Comparison of ENCODE assay signal across 13 cellular contexts in the genomic region with DNA sequence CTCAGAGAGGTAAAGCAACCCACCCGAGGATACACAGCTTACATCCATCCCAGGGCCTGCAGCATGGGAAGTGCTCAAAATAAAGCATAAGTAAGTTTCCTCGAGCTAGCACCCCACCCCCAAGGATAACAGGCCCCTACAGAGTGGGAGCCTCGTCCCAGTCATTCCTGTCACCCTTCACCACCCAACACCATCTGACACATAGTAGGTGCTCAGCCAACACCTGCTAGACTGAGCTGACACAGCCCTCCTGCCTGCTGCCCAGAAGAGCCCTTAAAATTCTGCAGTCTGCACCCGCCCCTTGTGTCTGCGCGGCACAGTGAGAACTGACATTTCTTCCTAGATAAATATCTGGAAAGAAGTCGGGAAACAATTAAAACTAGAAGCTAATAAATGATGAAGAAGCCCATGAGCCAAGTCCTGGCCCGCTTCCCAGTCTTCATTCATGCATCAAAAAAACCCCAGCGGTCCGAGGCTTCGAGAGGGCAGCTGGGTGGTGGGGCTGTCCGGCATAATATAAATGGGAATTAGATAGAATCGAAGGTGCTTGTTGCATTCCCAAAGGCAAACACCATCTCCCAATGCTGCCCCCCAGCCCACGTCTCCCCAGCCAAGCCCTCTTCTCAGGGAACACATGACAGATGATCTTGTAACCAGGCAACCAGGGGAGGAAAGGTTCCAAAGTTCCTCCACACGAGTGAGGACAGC.
DNase-seq lines count a peak whose midpoint lies in the region; ATAC-seq and TF ChIP-seq lines count a peak whose summit lies in the region.
"Had no signal": no experiment of that assay in that cellular context is flagged by ENCODE, and none has a peak within 500 bp of the region (broad histone marks: within the 10 kb centered on the region; RNA-seq: fewer than 3 reads in every experiment).

No MANE protein-coding gene starts in this region.

- H3K9me3 ChIP-seq in GM23248 (ENCODE audit: low read depth): no peaks in the 10 kb centered on the region

- no peak overlapping the region for H3K27ac ChIP-seq in GM23248
- H3K27ac ChIP-seq: KMS-11 had no signal

- H2AFZ ChIP-seq in GM23248: no peak overlapping the region

- H3K4me2 ChIP-seq in GM23248 (ENCODE audit: unreplicated experiment): no peak overlapping the region
- H3K4me2 ChIP-seq: KMS-11 had no signal

- H3K4me1 Mint-ChIP-seq in activated T-helper 1 cell treated with anti-CD3 and anti-CD28 coated beads, Interleukin-12 subunit alpha, Interleukin-12 subunit beta, Interleukin-2, Interleukin-4 antibody, amounts not matched to agents 30 ng/mL and 10 ng/mL and 1 ng/mL, durations not matched to agents 14 hours and 24 hours and 36 hours (ENCODE audit: low read depth): peaks cover 91% of the 10 kb centered on the region

- intact Hi-C loops in activated T-helper 1 cell treated with anti-CD3 and anti-CD28 coated beads, Interleukin-12 subunit alpha, Interleukin-12 subunit beta, Interleukin-2, Interleukin-4 antibody, amounts not matched to agents 30 ng/mL and 10 ng/mL and 1 ng/mL, durations not matched to agents 14 hours and 24 hours and 36 hours (cut with micrococcal nuclease): no loop called here
- intact Hi-C loops in left colon (cut with DNase I, micrococcal nuclease): no loop called here

- H4K20me1 ChIP-seq in GM23248 (ENCODE audit: insufficient read depth): no peaks in the 10 kb centered on the region

- ATAC-seq in left colon: no peak

- no peaks in the 10 kb centered on the region for H3K9me3 Mint-ChIP-seq in activated T-helper 1 cell treated with anti-CD3 and anti-CD28 coated beads, Interleukin-12 subunit alpha, Interleukin-12 subunit beta, Interleukin-2, Interleukin-4 antibody, amounts not matched to agents 30 ng/mL and 10 ng/mL and 1 ng/mL, durations not matched to agents 14 hours and 24 hours and 36 hours

- no peak overlapping the region for H3K9ac ChIP-seq in GM23248
- H3K9ac ChIP-seq: KMS-11 had no signal

- H3K4me3 ChIP-seq in GM23248 (no peak overlapping the region), kidney epithelial cell (ENCODE audit: low read depth, low read length) (no peak overlapping the region)

- TF ChIP-seq CTCF in kidney epithelial cell (IDR thresholded peaks at IDR 0.05; ENCODE audit: insufficient read depth, low read length, poor library complexity, severe bottlenecking) (no peak), GM10266 (IDR thresholded peaks at IDR 0.05; ENCODE audit: control insufficient read depth, insufficient read depth, low read depth, missing control alignments) (no peak)

- 10 to 13% methylated on average over 15 of the region's 15 CpGs for WGBS in GM23248 (ENCODE audit: low coverage in 1 of 2, low lambda C conversion rate in 2 of 2, missing lambda C conversion rate in 2 of 2), 2 experiments

- H3K36me3 ChIP-seq in GM23248 (ENCODE audit: low read depth) (no peaks in the 10 kb centered on the region), kidney epithelial cell (ENCODE audit: control insufficient read depth, insufficient read depth, low read length) (no peaks in the 10 kb centered on the region)

- no peak overlapping the region for H3K4me3 Mint-ChIP-seq in activated T-helper 1 cell treated with anti-CD3 and anti-CD28 coated beads, Interleukin-12 subunit alpha, Interleukin-12 subunit beta, Interleukin-2, Interleukin-4 antibody, amounts not matched to agents 30 ng/mL and 10 ng/mL and 1 ng/mL, durations not matched to agents 14 hours and 24 hours and 36 hours

- no peaks in the 10 kb centered on the region for H3K79me2 ChIP-seq in GM23248 (ENCODE audit: insufficient read depth)

- no peaks in the 10 kb centered on the region for H3F3A ChIP-seq in GM23248 (ENCODE audit: insufficient read depth)

- no peaks in the 10 kb centered on the region for H3K27me3 Mint-ChIP-seq in activated T-helper 1 cell treated with anti-CD3 and anti-CD28 coated beads, Interleukin-12 subunit alpha, Interleukin-12 subunit beta, Interleukin-2, Interleukin-4 antibody, amounts not matched to agents 30 ng/mL and 10 ng/mL and 1 ng/mL, durations not matched to agents 14 hours and 24 hours and 36 hours (ENCODE audit: insufficient read depth)

- peaks cover 28% of the 10 kb centered on the region for H3K36me3 Mint-ChIP-seq in activated T-helper 1 cell treated with anti-CD3 and anti-CD28 coated beads, Interleukin-12 subunit alpha, Interleukin-12 subunit beta, Interleukin-2, Interleukin-4 antibody, amounts not matched to agents 30 ng/mL and 10 ng/mL and 1 ng/mL, durations not matched to agents 14 hours and 24 hours and 36 hours (ENCODE audit: low read depth)

- DNase-seq in NCI-H1417 (lab: John Stamatoyannopoulos, UW) (peak in 2 of 3 experiments; percentile 16 to 27), NCI-H1417 treated with DMSO at 0.1 percent for 48 hours (lab: John Stamatoyannopoulos, UW) (no peak), GM23248 (peak; percentile 10), kidney epithelial cell (ENCODE audit: low read depth) (peak; percentile 39), GM10266 (ENCODE audit: extremely low spot score) (no peak), left colon (no peak), NCI-H2081 treated with DMSO at 0.1 percent for 48 hours (lab: John Stamatoyannopoulos, UW) (no peak)
- no peak for DNase-seq in activated T-helper 1 cell treated with anti-CD3 and anti-CD28 coated beads, Interleukin-12 subunit alpha, Interleukin-12 subunit beta, Interleukin-2, Interleukin-4 antibody, amounts not matched to agents 30 ng/mL and 10 ng/mL and 1 ng/mL, durations not matched to agents 14 hours and 24 hours and 36 hours (ENCODE audit: low spot score)
- DNase-seq: activated CD4-positive, alpha-beta T cell treated with anti-CD3 and anti-CD28 coated beads, Interleukin-2, amount 50 U/mL, for 48 hours; DND-41; erythroblast; midbrain had no signal

- H3K4me1 ChIP-seq in GM23248 (ENCODE audit: insufficient read depth): no peaks in the 10 kb centered on the region; the same call in 1 of the 2 replicates

- in situ Hi-C loops in GM23248 (cut with MboI): no loop called here

- H3K27me3 ChIP-seq in GM23248 (replicated peaks; ENCODE audit: insufficient read depth) (0 out of 2 replicates have a peak, but pooled peaks cover 5% of the 10 kb centered on the region), kidney epithelial cell (ENCODE audit: control insufficient read depth, insufficient read depth, low read length) (peaks cover 5% of the 10 kb centered on the region)

- H3K9me2 ChIP-seq in GM23248 (ENCODE audit: insufficient read depth): no peaks in the 10 kb centered on the region

- H3K27ac Mint-ChIP-seq in activated T-helper 1 cell treated with anti-CD3 and anti-CD28 coated beads, Interleukin-12 subunit alpha, Interleukin-12 subunit beta, Interleukin-2, Interleukin-4 antibody, amounts not matched to agents 30 ng/mL and 10 ng/mL and 1 ng/mL, durations not matched to agents 14 hours and 24 hours and 36 hours: peak overlapping the region; percentile 80

Comparison
In these comparisons a context has a peak if more than half of its experiments do, and no peak if none do; other contexts are left out.
1. DNase-seq: peak in NCI-H1417 (2 of 3), GM23248 (single experiment) and kidney epithelial cell (single experiment); none in NCI-H1417 treated with DMSO at 0.1 percent for 48 hours (single experiment), activated T-helper 1 cell treated with anti-CD3 and anti-CD28 coated beads, Interleukin-12 subunit alpha, Interleukin-12 subunit beta, Interleukin-2, Interleukin-4 antibody, amounts not matched to agents 30 ng/mL and 10 ng/mL and 1 ng/mL, durations not matched to agents 14 hours and 24 hours and 36 hours (single experiment), GM10266 (single experiment), left colon (0 of 2) and NCI-H2081 treated with DMSO at 0.1 percent for 48 hours (single experiment).